ENCODE assay signal across 9 cellular contexts in the genomic region with DNA sequence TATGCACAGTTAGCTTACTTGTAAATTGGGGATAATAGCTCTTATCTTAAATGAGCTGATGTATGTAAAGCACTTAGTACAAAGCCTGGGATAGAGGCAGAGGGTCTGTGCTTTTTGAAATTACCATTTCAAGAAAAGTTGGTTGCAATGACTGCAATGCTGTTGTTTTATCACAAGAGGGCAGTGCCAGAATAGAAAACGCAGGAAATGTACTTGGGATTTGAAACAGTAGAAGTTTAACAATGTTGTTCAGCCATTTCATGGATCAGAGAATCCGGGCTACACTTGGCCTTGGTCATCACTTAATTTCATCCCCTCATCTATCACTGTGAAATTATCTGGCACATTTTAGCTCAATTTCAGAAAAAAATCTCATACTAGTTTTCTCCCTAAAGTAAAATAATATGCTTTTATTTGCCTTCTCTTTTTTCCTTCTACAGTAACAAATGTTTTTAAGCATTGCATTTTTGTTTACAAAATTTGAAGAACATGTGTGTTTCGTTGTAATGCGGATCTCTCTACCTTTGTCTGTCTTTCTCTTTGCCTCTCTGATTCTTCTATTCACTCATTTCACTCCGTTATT.
DNase-seq lines count a peak whose midpoint lies in the region; ATAC-seq and TF ChIP-seq lines count a peak whose summit lies in the region.
"Had no signal": no experiment of that assay in that cellular context is flagged by ENCODE, and none has a peak within 500 bp of the region (broad histone marks: within the 10 kb centered on the region; RNA-seq: fewer than 3 reads in every experiment).

No MANE protein-coding gene starts in this region.

- H2AK9ac ChIP-seq in IMR-90 (replicated peaks; ENCODE audit: low read depth, low read length, poor library complexity): no peak overlapping the region

- H3K4me2 ChIP-seq in IMR-90 (ENCODE audit: low read depth, low read length) (no peak overlapping the region), OCI-LY1 (ENCODE audit: low read length) (no peak overlapping the region)

- intact Hi-C loops in Calu3 (cut with micrococcal nuclease; ENCODE audit: unreplicated experiment) (loop anchor here (2.0 kb wide), 1 partner anchor 214 kb away; no protein-coding TSS in a partner anchor), IMR-90 (cut with micrococcal nuclease) (loop anchor here (1.0 to 5.0 kb wide), 5 partner anchors 58 to 641 kb away; no protein-coding TSS in a partner anchor), posterior vena cava (cut with DNase I) (loop anchor here in 1 of 2 donors (5.0 kb wide), 1 partner anchor 126 kb away; no protein-coding TSS in a partner anchor), lower leg skin (cut with DNase I; ENCODE audit: low total_unique reads) (loop anchor here (10.0 kb wide), 1 partner anchor 218 kb away; no protein-coding TSS in a partner anchor)

- no peaks in the 10 kb centered on the region for H3K79me1 ChIP-seq in IMR-90 (ENCODE audit: low read depth in 1 of 2, low read length in 2 of 2)

- H3K9ac ChIP-seq in IMR-90 (ENCODE audit: low read depth, low read length) (no peak overlapping the region), OCI-LY1 (ENCODE audit: low read length) (no peak overlapping the region)

- no peaks in the 10 kb centered on the region for H3K9me1 ChIP-seq in IMR-90 (ENCODE audit: insufficient read depth, low read length)

- no peaks in the 10 kb centered on the region for H3K36me3 Mint-ChIP-seq in Calu3 (ENCODE audit: insufficient read depth, unreplicated experiment)
- H3K36me3 Mint-ChIP-seq: IgD-negative memory B cell had no signal

- TF ChIP-seq CTCF in Calu3 (IDR thresholded peaks at IDR 0.05; ENCODE audit: unreplicated experiment): peak; percentile 75
- peak; percentile 92 for TF ChIP-seq CTCF in IMR-90 (conservative IDR thresholded peaks at IDR 0.05; ENCODE audit: low read depth, low read length)
- peak; percentile 73 for TF ChIP-seq CTCF in OCI-LY1 (IDR thresholded peaks at IDR 0.05; ENCODE audit: low read length)
- peak in 1 of 3 donors; percentile 20 for TF ChIP-seq CTCF in lower leg skin (IDR thresholded peaks at IDR 0.05)

- H2BK20ac ChIP-seq in IMR-90 (ENCODE audit: low read depth, low read length): no peak overlapping the region

- no peak overlapping the region for H3K18ac ChIP-seq in IMR-90 (ENCODE audit: low read depth, low read length)

- TF ChIP-seq POLR2A in IMR-90 (IDR thresholded peaks at IDR 0.05; ENCODE audit: low read depth, low read length): peak; percentile 53; the same call in 1 of the 2 replicates
- no peak for TF ChIP-seq POLR2A in lower leg skin (IDR thresholded peaks at IDR 0.05)

- in situ Hi-C loops in IMR-90 (cut with MboI; ENCODE audit: low sequenced_read_pairs): loop anchor here (25.0 kb wide), 1 partner anchor 1531 kb away; a partner anchor contains a TSS

- H3K9me3 Mint-ChIP-seq in Calu3 (ENCODE audit: low read depth, unreplicated experiment): peaks cover 5% of the 10 kb centered on the region

- peaks cover 43% of the 10 kb centered on the region for H3K27me3 Mint-ChIP-seq in Calu3 (ENCODE audit: unreplicated experiment)

- BruUV-seq in Calu3 (replicated peaks; lab: Mats Ljungman, UMichigan) (no TSS peak), IMR-90 (replicated peaks; lab: Mats Ljungman, UMichigan) (no TSS peak)

- H3K4me1 ChIP-seq in IMR-90 (ENCODE audit: control insufficient read depth, insufficient read depth, low read length): no peaks in the 10 kb centered on the region
- H3K4me1 ChIP-seq in OCI-LY1 (ENCODE audit: insufficient read depth, low read length, severe bottlenecking): no peaks in the 10 kb centered on the region

- H4K91ac ChIP-seq in IMR-90 (ENCODE audit: insufficient read depth, low read depth, low read length): no peak overlapping the region

- H4K5ac ChIP-seq in IMR-90 (ENCODE audit: low read depth, low read length): no peak overlapping the region

- POLR2A ChIA-PET in IMR-90 (lab: Charles Lee; ENCODE audit: unreplicated experiment): no interaction called here

- no peaks in the 10 kb centered on the region; the same call in 1 of the 2 replicates for H3K36me3 ChIP-seq in IMR-90 (ENCODE audit: control insufficient read depth, insufficient read depth, low read length)
- no peaks in the 10 kb centered on the region for H3K36me3 ChIP-seq in OCI-LY1 (ENCODE audit: insufficient read depth, low read length)

- peak overlapping the region in 1 of 2 experiments; percentile 55; a peak in 1 of 4 replicates for H4K8ac ChIP-seq in IMR-90 (ENCODE audit: low read depth in 2 of 2, low read length in 2 of 2)

- no peaks in the 10 kb centered on the region for H3K79me2 ChIP-seq in OCI-LY1 (ENCODE audit: insufficient read depth, low read length)

- ATAC-seq in IMR-90 (ENCODE audit: low read depth) (peak; percentile 85), HG02870 (IDR thresholded peaks at IDR 0.05; ENCODE audit: unreplicated experiment) (no peak)

- peak; percentile 96 for TF ChIP-seq RAD21 in IMR-90 (IDR thresholded peaks at IDR 0.05; ENCODE audit: low read length)

- no CpG with 5 or more reads among the region's 5 CpGs for WGBS in IMR-90 (ENCODE audit: extremely low coverage in 2 of 2, insufficient read length in 1 of 2), 2 experiments
- 13 to 16% methylated on average over 5 of the region's 5 CpGs for WGBS in lower leg skin, 2 donors

- H4K20me1 ChIP-seq in IMR-90 (ENCODE audit: insufficient read depth, low read length) (no peaks in the 10 kb centered on the region), OCI-LY1 (ENCODE audit: insufficient read depth, low read length) (no peaks in the 10 kb centered on the region)

- H3K4me1 Mint-ChIP-seq in Calu3 (ENCODE audit: low read depth, unreplicated experiment): no peaks in the 10 kb centered on the region
- H3K4me1 Mint-ChIP-seq: IgD-negative memory B cell had no signal

- H3K27ac ChIP-seq in IMR-90 (ENCODE audit: insufficient read depth, low read length): no peak overlapping the region
- H3K27ac ChIP-seq in OCI-LY1 (ENCODE audit: low read depth, low read length, poor library complexity, severe bottlenecking): no peak overlapping the region

- H3K23ac ChIP-seq in IMR-90 (ENCODE audit: low read depth, low read length): no peak overlapping the region

- DNase-seq in Calu3 (no peak), IMR-90 (peak; percentile 68), dermis blood vessel endothelial cell (peak; percentile 76), medulla oblongata (ENCODE audit: extremely low spot score) (peak; percentile 78), posterior vena cava (ENCODE audit: low spot score) (no peak), lower leg skin (ENCODE audit: low spot score in 2 of 2) (no peak)

- H2BK15ac ChIP-seq in IMR-90 (ENCODE audit: low read depth, low read length): no peak overlapping the region

- no peak overlapping the region for H3K14ac ChIP-seq in IMR-90 (replicated peaks; ENCODE audit: low read depth, low read length)

- dilution Hi-C loops in IMR-90 (cut with HindIII; ENCODE audit: low sequenced_read_pairs, unreplicated experiment): no loop called here

- H3K4me3 Mint-ChIP-seq in Calu3 (ENCODE audit: low read depth, unreplicated experiment): no peak overlapping the region
- H3K4me3 Mint-ChIP-seq: IgD-negative memory B cell had no signal

- no peak overlapping the region for H3K4me3 ChIP-seq in IMR-90 (ENCODE audit: insufficient read depth, low read depth, low read length)
- H3K4me3 ChIP-seq in OCI-LY1 (ENCODE audit: low read depth, low read length, poor library complexity, severe bottlenecking): no peak overlapping the region
- H3K4me3 ChIP-seq in lower leg skin (ENCODE audit: low read depth, poor library complexity, severe bottlenecking): no peak overlapping the region

- H2BK5ac ChIP-seq in IMR-90 (ENCODE audit: low read depth, low read length, poor library complexity, severe bottlenecking): no peak overlapping the region

- no peak overlapping the region for H3K56ac ChIP-seq in IMR-90 (ENCODE audit: extremely low read depth, insufficient read depth, low read length)

- H3F3A ChIP-seq in OCI-LY1 (ENCODE audit: insufficient read depth, low read length): no peaks in the 10 kb centered on the region

- H3K27me3 ChIP-seq in IMR-90 (ENCODE audit: control insufficient read depth, insufficient read depth, low read length): no peaks in the 10 kb centered on the region
- no peaks in the 10 kb centered on the region for H3K27me3 ChIP-seq in OCI-LY1 (ENCODE audit: insufficient read depth, low read length)

- no peak overlapping the region for H2AK5ac ChIP-seq in IMR-90 (ENCODE audit: low read depth, low read length)

- H3K9me3 ChIP-seq in IMR-90 (ENCODE audit: control insufficient read depth, insufficient read depth, low read length): peaks cover 7% of the 10 kb centered on the region
- no peaks in the 10 kb centered on the region for H3K9me3 ChIP-seq in OCI-LY1 (ENCODE audit: low read length)

- H2AFZ ChIP-seq in IMR-90 (replicated peaks; ENCODE audit: low read length, poor library complexity) (no peak overlapping the region), OCI-LY1 (ENCODE audit: low read length) (no peak overlapping the region)

- CTCF ChIA-PET in Calu3 (lab: Charles Lee): no interaction called here
- CTCF ChIA-PET in IMR-90 (lab: Yijun Ruan, JAX): interaction anchor here (0.5 to 2.4 kb wide), 5 partner anchors 18 to 411 kb away, joined by 3 to 19 read pairs (median 5); no protein-coding TSS in a partner anchor

- no peaks in the 10 kb centered on the region for H3K9me2 ChIP-seq in OCI-LY1 (ENCODE audit: low read depth, low read length)

- no peak overlapping the region for H3K27ac Mint-ChIP-seq in Calu3 (ENCODE audit: unreplicated experiment)
- H3K27ac Mint-ChIP-seq: IgD-negative memory B cell had no signal

- H3K4ac ChIP-seq in IMR-90 (ENCODE audit: low read depth, low read length): no peak overlapping the region

- no peak overlapping the region; the same call in 1 of the 2 replicates for H2BK120ac ChIP-seq in IMR-90 (ENCODE audit: low read depth, low read length)

TF ChIP-seq in IMR-90, 13 proteins besides CTCF, POLR2A, EP300 and RAD21:
- TF ChIP-seq CEBPB (IDR thresholded peaks at IDR 0.05; ENCODE audit: low read depth, low read length): peak; percentile 16; the same call in 1 of the 2 replicates
- TF ChIP-seq NFE2L2 (IDR thresholded peaks at IDR 0.05; ENCODE audit: low read depth, low read length): no peak
- peak; percentile 93 for TF ChIP-seq SMC3 (IDR thresholded peaks at IDR 0.05; ENCODE audit: low read depth, low read length)

Comparison
In these comparisons a context has a peak if more than half of its experiments do, and no peak if none do; other contexts are left out.
1. DNase-seq: peak in IMR-90 (single experiment), dermis blood vessel endothelial cell (single experiment) and medulla oblongata (single experiment); none in Calu3 (single experiment), posterior vena cava (single experiment) and lower leg skin (0 of 2).